ENCODE assay signal across 9 cellular contexts in genomic region chr6:129621252-129621651, GRCh38.
DNase-seq lines count a peak whose midpoint lies in the region; ATAC-seq, FAIRE-seq and TF ChIP-seq lines count a peak whose summit lies in the region.
"Had no signal": no experiment of that assay in that cellular context is flagged by ENCODE, and none has a peak within 500 bp of the region (broad histone marks: within the 10 kb centered on the region; RNA-seq: fewer than 3 reads in every experiment).

No MANE protein-coding gene starts in this region.

- ATAC-seq in HepG2 (peak; percentile 92), GM18907 (IDR thresholded peaks at IDR 0.05; ENCODE audit: unreplicated experiment) (no peak), esophagus mucosa (no peak), GM18519 (IDR thresholded peaks at IDR 0.05; ENCODE audit: low FRiP score, unreplicated experiment) (no peak)

- TF ChIP-seq POLR2A in HepG2 (IDR thresholded peaks at IDR 0.05; ENCODE audit: insufficient read depth in 1 of 2, low read depth in 2 of 2, low read length in 2 of 2) = no peak
- no peak for TF ChIP-seq POLR2A in esophagus muscularis mucosa (IDR thresholded peaks at IDR 0.05; ENCODE audit: low read depth)

- TF ChIP-seq RAD21 in HepG2 (CRISPR knock-in tag; IDR thresholded peaks at IDR 0.05) = peak; percentile 66

- no peak overlapping the region for H3K4me2 ChIP-seq in HepG2 (ENCODE audit: low read depth, low read length)

- H3K79me2 ChIP-seq in HepG2 (ENCODE audit: insufficient read depth, low read length) = no peaks in the 10 kb centered on the region

- WGBS in HepG2 (ENCODE audit: low lambda C conversion rate) = 93% methylated on average over 4 of the region's 4 CpGs
- WGBS in esophagus muscularis mucosa = 93% methylated on average over 4 of the region's 4 CpGs

- CTCF ChIA-PET in HepG2 (lab: Yijun Ruan, JAX; ENCODE audit: low intra/inter-chr PET ratio, low total read pairs) = interaction anchor here (3.7 kb wide), 1 partner anchor 110 kb away, joined by 39 read pairs; no protein-coding TSS in a partner anchor

- no peak overlapping the region for H2AFZ ChIP-seq in HepG2 (ENCODE audit: low read length)

- no peak overlapping the region for H3K27ac ChIP-seq in C4-2B
- no peak overlapping the region for H3K27ac ChIP-seq in HepG2 (ENCODE audit: extremely low read length, insufficient read depth, low read length)
- no peak overlapping the region for H3K27ac ChIP-seq in esophagus muscularis mucosa (replicated peaks in 1 of 4)
- H3K27ac ChIP-seq: skin epidermis had no signal

- in situ Hi-C loops in HepG2 (cut with HindIII; ENCODE audit: extremely low pct_ligation_motif_present, low pct_unique_long_range_greater_than_20kb) = no loop called here

- no peak for DNase-seq in HFF-Myc (ENCODE audit: extremely low read depth, low read depth)
- peak; percentile 29 for DNase-seq in activated T-cell treated with anti-CD3 and anti-CD28 coated beads for 4 hours
- peak; percentile 58 for DNase-seq in HepG2 (ENCODE audit: low spot score)
- DNase-seq in esophagus muscularis mucosa (ENCODE audit: extremely low spot score) = no peak

- TF ChIP-seq EP300 in HepG2 (IDR thresholded peaks at IDR 0.05; ENCODE audit: low read depth in 2 of 2, low read length in 2 of 2) (no peak), HepG2 (CRISPR knock-in tag; IDR thresholded peaks at IDR 0.05; ENCODE audit: borderline replicate concordance) (no peak), esophagus muscularis mucosa (IDR thresholded peaks at IDR 0.05) (no peak)

- no peaks in the 10 kb centered on the region for H3K27me3 ChIP-seq in HepG2 (ENCODE audit: control insufficient read depth in 1 of 2, insufficient read depth in 2 of 2, low read length in 2 of 2)
- no peaks in the 10 kb centered on the region for H3K27me3 ChIP-seq in esophagus muscularis mucosa

- POLR2A ChIA-PET in HepG2 (lab: Yijun Ruan, JAX) = no interaction called here

- no peaks in the 10 kb centered on the region for H4K20me1 ChIP-seq in HepG2 (ENCODE audit: insufficient read depth, low read length)

- intact Hi-C loops in HepG2 (cut with micrococcal nuclease; ENCODE audit: unreplicated experiment) (loop anchor here (1.0 kb wide), 1 partner anchor 109 kb away; no protein-coding TSS in a partner anchor), esophagus muscularis mucosa (cut with DNase I) (no loop called here)

- no peaks in the 10 kb centered on the region for H3K9me3 ChIP-seq in HepG2 (ENCODE audit: low read length)
- no peaks in the 10 kb centered on the region for H3K9me3 ChIP-seq in esophagus muscularis mucosa

- H3K36me3 ChIP-seq in HepG2 (replicated peaks in 1 of 2; ENCODE audit: control insufficient read depth in 1 of 2, insufficient read depth in 2 of 2, low read length in 2 of 2) (peaks cover 26 to 70% of the 10 kb centered on the region in 2 experiments), esophagus muscularis mucosa (no peaks in the 10 kb centered on the region)

- H3K4me1 ChIP-seq in HepG2 (ENCODE audit: insufficient read depth, low read length) = no peaks in the 10 kb centered on the region
- no peaks in the 10 kb centered on the region for H3K4me1 ChIP-seq in esophagus muscularis mucosa

- TF ChIP-seq CTCF in C4-2B (conservative IDR thresholded peaks at IDR 0.05) (peak; percentile 53), HFF-Myc (IDR thresholded peaks at IDR 0.05; ENCODE audit: low read depth, low read length, missing control alignments) (peak; percentile 47), HepG2 (CRISPR knock-in tag; IDR thresholded peaks at IDR 0.05) (peak; percentile 67), esophagus muscularis mucosa (IDR thresholded peaks at IDR 0.05) (peak in 1 of 3 experiments; percentile 13)

- FAIRE-seq in HepG2 (lab: Jason Lieb, UNC) = peak; percentile 53

- H3K9ac ChIP-seq in HepG2 (ENCODE audit: insufficient read depth, low read depth, low read length) = no peak overlapping the region

- no TSS peak for BruUV-seq in HepG2 (replicated peaks; lab: Mats Ljungman, UMichigan)

- H3K4me3 ChIP-seq in HFF-Myc (replicated peaks; ENCODE audit: low read depth, low read length) (no peak overlapping the region), HepG2 (replicated peaks in 1 of 3; ENCODE audit: insufficient read depth in 1 of 3, low read depth in 2 of 3, low read length in 3 of 3) (no peak overlapping the region), esophagus muscularis mucosa (no peak overlapping the region)
- H3K4me3 ChIP-seq: skin epidermis had no signal

TF ChIP-seq in HepG2, 621 proteins besides CTCF, POLR2A, EP300 and RAD21:
- TF ChIP-seq STAG1 (CRISPR knock-in tag; IDR thresholded peaks at IDR 0.05) = peak; percentile 78
- TF ChIP-seq HMGXB4 (CRISPR knock-in tag; IDR thresholded peaks at IDR 0.05; ENCODE audit: borderline replicate concordance in 1 of 2, low read depth in 1 of 2) = 0 out of 4 replicates have a peak, but pooled peaks of 1 of the 2 experiments have one; percentile 23
- 0 out of 2 replicates have a peak, but pooled peaks have one; percentile 17 for TF ChIP-seq ZNF12 (CRISPR knock-in tag; IDR thresholded peaks at IDR 0.05)
- TF ChIP-seq ZNF776 (CRISPR knock-in tag; IDR thresholded peaks at IDR 0.05) = no peak
- TF ChIP-seq ZNF644 (CRISPR knock-in tag; IDR thresholded peaks at IDR 0.05; ENCODE audit: low read depth) = peak; percentile 59; the same call in 1 of the 2 replicates
- no peak for TF ChIP-seq ZNF768 (CRISPR knock-in tag; IDR thresholded peaks at IDR 0.05)
- TF ChIP-seq SMC3 (IDR thresholded peaks at IDR 0.05; ENCODE audit: low read length) = peak; percentile 76

Comparison
In these comparisons a context has a peak if more than half of its experiments do, and no peak if none do; other contexts are left out.
1. DNase-seq: peak in activated T-cell treated with anti-CD3 and anti-CD28 coated beads for 4 hours (single experiment) and HepG2 (single experiment); none in HFF-Myc (single experiment) and esophagus muscularis mucosa (single experiment).